ENCODE assay signal across 11 cellular contexts in genomic region chr15:41561777-41562145, GRCh38. TPM values are rescaled to one million over a fixed set of nuclear protein-coding genes. Genes with fewer than 3 reads are reported as not detected.
DNase-seq lines count a peak whose midpoint lies in the region; ATAC-seq, FAIRE-seq and TF ChIP-seq lines count a peak whose summit lies in the region.
"Had no signal": no experiment of that assay in that cellular context is flagged by ENCODE, and none has a peak within 500 bp of the region (broad histone marks: within the 10 kb centered on the region; RNA-seq: fewer than 3 reads in every experiment).

No MANE protein-coding gene starts in this region.

- no peak overlapping the region for H3K4me3 ChIP-seq in cardiac muscle cell
- H3K4me3 ChIP-seq in kidney (ENCODE audit: low read length in 2 of 2) = no peak overlapping the region

- DNase-seq in AG20443 (ENCODE audit: low spot score) = peak; percentile 44
- DNase-seq in amygdala (lab: John Stamatoyannopoulos, UW) = peak in 54 of 56 donors; percentile 34 to 92 (median 79)
- peak in 1 of 2 donors; percentile 83 for DNase-seq in cardiac muscle cell (ENCODE audit: low read depth in 1 of 2, low spot score in 1 of 2)
- peak in 54 of 56 donors; percentile 41 to 92 (median 79) for DNase-seq in nucleus accumbens (lab: John Stamatoyannopoulos, UW)
- DNase-seq in COLO668 (lab: John Stamatoyannopoulos, UW; ENCODE audit: unreplicated experiment) = no peak
- no peak for DNase-seq in kidney
- no peak for DNase-seq in NCI-H187 treated with DMSO at 0.1 percent for 48 hours (lab: John Stamatoyannopoulos, UW)
- DNase-seq: Calu3; stimulated activated naive CD4-positive, alpha-beta T cell treated with Interleukin-2 at 50 U/mL for 16 hours had no signal

- no peak overlapping the region for H3K9ac ChIP-seq in kidney (ENCODE audit: low read length in 2 of 2)

- no peaks in the 10 kb centered on the region for H3K9me3 Mint-ChIP-seq in activated T-helper 17 cell treated with anti-CD3 and anti-CD28 coated beads, Interleukin-2, amount 50 U/mL, for 72 hours

- H3K27ac ChIP-seq in cardiac muscle cell (no peak overlapping the region), kidney (ENCODE audit: low read depth in 2 of 2, low read length in 2 of 2) (no peak overlapping the region)

- H3K4me1 ChIP-seq in cardiac muscle cell (ENCODE audit: low read depth) (peaks cover 25% of the 10 kb centered on the region), kidney (ENCODE audit: control insufficient read depth in 1 of 2, insufficient read depth in 1 of 2, low read depth in 1 of 2, low read length in 2 of 2) (peaks cover 0 to 19% of the 10 kb centered on the region in 2 donors)

- intact Hi-C loops in kidney (cut with DNase I) = no loop called here

- ATAC-seq in activated T-helper 17 cell treated with anti-CD3 and anti-CD28 coated beads, Interleukin-2, amount 50 U/mL, for 72 hours (replicated peaks) = no peak

- FAIRE-seq in kidney (lab: Jason Lieb, UNC) = no peak
- FAIRE-seq: frontal cortex had no signal

- H3K27me3 ChIP-seq in cardiac muscle cell = no peaks in the 10 kb centered on the region

- peaks cover 12% of the 10 kb centered on the region for H3K27me3 Mint-ChIP-seq in activated T-helper 17 cell treated with anti-CD3 and anti-CD28 coated beads, Interleukin-2, amount 50 U/mL, for 72 hours

- H3K9me3 ChIP-seq in cardiac muscle cell (ENCODE audit: low read depth) = no peaks in the 10 kb centered on the region
- no peaks in the 10 kb centered on the region for H3K9me3 ChIP-seq in kidney (ENCODE audit: control insufficient read depth in 1 of 2, low read length in 2 of 2)

- H3K27ac Mint-ChIP-seq in activated T-helper 17 cell treated with anti-CD3 and anti-CD28 coated beads, Interleukin-2, amount 50 U/mL, for 72 hours = no peak overlapping the region

- no peaks in the 10 kb centered on the region for H3K36me3 Mint-ChIP-seq in activated T-helper 17 cell treated with anti-CD3 and anti-CD28 coated beads, Interleukin-2, amount 50 U/mL, for 72 hours (ENCODE audit: low read depth)

- H3K4me1 Mint-ChIP-seq in activated T-helper 17 cell treated with anti-CD3 and anti-CD28 coated beads, Interleukin-2, amount 50 U/mL, for 72 hours = peaks cover 8% of the 10 kb centered on the region

- TF ChIP-seq CTCF in cardiac muscle cell (IDR thresholded peaks at IDR 0.05; ENCODE audit: low read depth, low read length) (peak; percentile 41), kidney (IDR thresholded peaks at IDR 0.05; ENCODE audit: borderline replicate concordance, extremely low read depth, insufficient read depth) (no peak)

- H3K36me3 ChIP-seq in cardiac muscle cell (no peaks in the 10 kb centered on the region), kidney (ENCODE audit: control insufficient read depth in 1 of 2, insufficient read depth in 2 of 2, low read length in 2 of 2) (no peaks in the 10 kb centered on the region)

- no peak overlapping the region for H3K4me3 Mint-ChIP-seq in activated T-helper 17 cell treated with anti-CD3 and anti-CD28 coated beads, Interleukin-2, amount 50 U/mL, for 72 hours

RNA-seq across cellular contexts. Expression of gene TYRO3, which starts 2.7 kb away (rescaled TPM):
- total RNA-seq in cardiac muscle cell = 13.2 and 17.2 TPM in 2 replicates
- 22.7 and 26.3 TPM in 2 replicates for polyA plus RNA-seq in cardiac muscle cell
- total RNA-seq in kidney = 2.5 TPM
- polyA plus RNA-seq in kidney (ENCODE audit: insufficient read depth, low read depth, low replicate concordance) = 46.5 TPM
- total RNA-seq in activated T-helper 17 cell treated with anti-CD3 and anti-CD28 coated beads, Interleukin-2, amount 50 U/mL, for 72 hours = 1 to 10 TPM; 1.7 to 2.7 TPM

RNA-seq across cellular contexts. Expression of gene RPAP1, which starts 17.7 kb away (rescaled TPM):
- total RNA-seq in cardiac muscle cell (37.1 and 46.9 TPM in 2 replicates), kidney (35.4 TPM)
- polyA plus RNA-seq in cardiac muscle cell (37.2 and 40.7 TPM in 2 replicates), kidney (ENCODE audit: insufficient read depth, low read depth, low replicate concordance) (8.0 TPM)
- 10 to 100 TPM; 51.2 to 70.0 TPM for total RNA-seq in activated T-helper 17 cell treated with anti-CD3 and anti-CD28 coated beads, Interleukin-2, amount 50 U/mL, for 72 hours

RNA-seq across cellular contexts. Expression of gene LTK, which starts 48.1 kb away (rescaled TPM):
- 2.6 and 3.7 TPM in 2 replicates for total RNA-seq in cardiac muscle cell
- 3.0 and 4.4 TPM in 2 replicates for polyA plus RNA-seq in cardiac muscle cell
- 0.91 TPM for total RNA-seq in kidney
- polyA plus RNA-seq in kidney (ENCODE audit: insufficient read depth, low read depth, low replicate concordance) = 6.7 TPM
- total RNA-seq in activated T-helper 17 cell treated with anti-CD3 and anti-CD28 coated beads, Interleukin-2, amount 50 U/mL, for 72 hours = 1 to 10 TPM; 1.9 to 2.8 TPM
- total RNA-seq: frontal cortex had no signal

Comparison
In these comparisons a context has a peak if more than half of its experiments do, and no peak if none do; other contexts are left out.
1. DNase-seq: peak in AG20443 (single experiment), amygdala (54 of 56) and nucleus accumbens (54 of 56); none in COLO668 (single experiment), kidney (single experiment) and NCI-H187 treated with DMSO at 0.1 percent for 48 hours (single experiment).